ENCODE assay signal across 20 cellular contexts in the genomic region with DNA sequence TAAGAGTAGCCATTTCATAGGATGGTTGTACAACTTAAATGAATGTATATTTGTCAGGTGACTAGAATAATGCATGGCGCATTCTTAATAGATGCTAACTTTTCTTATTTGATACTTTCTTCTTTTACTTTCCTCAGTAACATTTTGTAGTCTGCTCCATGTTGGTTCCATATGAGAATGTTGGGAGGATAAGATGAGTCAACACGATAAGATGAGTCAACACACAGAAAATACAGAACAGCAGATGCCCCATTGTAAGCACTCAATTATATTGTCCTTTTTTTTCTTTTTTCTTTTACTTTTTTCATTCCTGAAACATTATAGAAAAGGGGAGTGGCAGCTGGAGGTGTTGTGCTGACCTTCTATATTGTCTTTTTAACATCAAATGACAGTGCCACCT.
"Had no signal": no experiment of that assay in that cellular context is flagged by ENCODE, and none has a peak within 500 bp of the region (broad histone marks: within the 10 kb centered on the region; RNA-seq: fewer than 3 reads in every experiment).

No MANE protein-coding gene starts in this region.

- H3K4me3 ChIP-seq: dorsolateral prefrontal cortex, heart right ventricle, mucosa of descending colon, prostate gland, right atrium auricular region, tibial artery had no signal

- H3K9me3 ChIP-seq: mucosa of descending colon, prostate gland, right atrium auricular region, tibial artery had no signal

- H3K27ac ChIP-seq: dorsolateral prefrontal cortex, heart right ventricle, prostate gland, right atrium auricular region, tibial artery had no signal

- ATAC-seq: activated CD8-positive, alpha-beta memory T cell treated with anti-CD3 and anti-CD28 coated beads, Interleukin-2, amount 10 ng/mL, durations not matched to agents 7 days and 5 days; heart right ventricle; left ventricle myocardium superior; mucosa of descending colon; stimulated activated naive CD8-positive, alpha-beta T cell treated with anti-CD3 and anti-CD28 coated beads, Interleukin-15, Interleukin-2, amounts not matched to agents 100 U/mL and 50 U/mL, for 24 hours had no signal

- DNase-seq: activated B cell treated with CpG ODN at 0.5 μM for 24 hours; activated CD4-positive, alpha-beta memory T cell treated with anti-CD3 and anti-CD28 coated beads, Interleukin-2, amount 10 ng/mL, durations not matched to agents 7 days and 5 days; activated CD4-positive, alpha-beta T cell treated with anti-CD3 and anti-CD28 coated beads for 4 hours; activated CD8-positive, alpha-beta memory T cell treated with anti-CD3 and anti-CD28 coated beads, Interleukin-2, amount 10 ng/mL, durations not matched to agents 7 days and 5 days; activated naive CD4-positive, alpha-beta T cell treated with Interleukin-2 at 50 U/mL for 16 hours; activated naive CD8-positive, alpha-beta T cell treated with anti-CD3 and anti-CD28 coated beads, Interleukin-2, amount 10 ng/mL, durations not matched to agents 7 days and 5 days; anterior cingulate cortex; caudate nucleus; dorsolateral prefrontal cortex; heart right ventricle; left ventricle myocardium superior; mucosa of descending colon; naive B cell; stimulated activated CD4-positive, alpha-beta T cell treated with anti-CD3 and anti-CD28 coated beads, Interleukin-12 subunit alpha, Interleukin-12 subunit beta, amount 100 ng/mL, for 4 hours; stimulated activated CD4-positive, alpha-beta T cell treated with anti-CD3 and anti-CD28 coated beads, Interleukin-1b, Interleukin-23, amount 100 ng/mL, for 48 hours; stimulated activated naive CD8-positive, alpha-beta T cell treated with anti-CD3 and anti-CD28 coated beads, Interleukin-15, Interleukin-2, amounts not matched to agents 100 U/mL and 50 U/mL, for 24 hours; substantia nigra; tibial artery had no signal

- H3K4me1 ChIP-seq: heart right ventricle, prostate gland, right atrium auricular region, tibial artery had no signal

- H3K36me3 ChIP-seq: heart right ventricle, prostate gland, right atrium auricular region, tibial artery had no signal

- H3K27me3 ChIP-seq: right atrium auricular region, tibial artery had no signal
